9 cellular contexts compared by ENCODE assay signal in genomic region chr19:16366433-16367268, GRCh38. TPM values are rescaled to one million over a fixed set of nuclear protein-coding genes. Genes with fewer than 3 reads are reported as not detected.
DNase-seq lines count a peak whose midpoint lies in the region; ATAC-seq and TF ChIP-seq lines count a peak whose summit lies in the region.
"Had no signal": no experiment of that assay in that cellular context is flagged by ENCODE, and none has a peak within 500 bp of the region (broad histone marks: within the 10 kb centered on the region; RNA-seq: fewer than 3 reads in every experiment).

No MANE protein-coding gene starts in this region.

- H3K56ac ChIP-seq in H9 (ENCODE audit: insufficient read length, low read depth, low read length) = no peak overlapping the region

- H3K4me1 Mint-ChIP-seq in H9 = peaks cover 12 to 45% of the 10 kb centered on the region in 2 experiments

- H3K18ac ChIP-seq in H9 (ENCODE audit: insufficient read length, low read depth, low read length) = no peak overlapping the region

- no peak overlapping the region for H3K4me3 ChIP-seq in right cardiac atrium (ENCODE audit: low read length)
- H3K4me3 ChIP-seq in MG63 = no peak overlapping the region

- H4K5ac ChIP-seq in H9 (ENCODE audit: insufficient read length, low read depth, low read length) = no peak overlapping the region

- no peak overlapping the region for H3T11ph ChIP-seq in H9 (ENCODE audit: low read length)

- no peak overlapping the region for H3K27ac ChIP-seq in H9 (ENCODE audit: insufficient read length, low read depth, low read length)
- H3K27ac ChIP-seq in right cardiac atrium (ENCODE audit: low read length) = no peak overlapping the region

- no peak for TF ChIP-seq CTCF in H9 (conservative IDR thresholded peaks at IDR 0.05)

- H3K9me3 ChIP-seq in H9 (ENCODE audit: control insufficient read depth, low read depth, low read length) (no peaks in the 10 kb centered on the region), right cardiac atrium (ENCODE audit: control insufficient read depth, low read length) (no peaks in the 10 kb centered on the region), MG63 (no peaks in the 10 kb centered on the region)

- H3K79me1 ChIP-seq in H9 (ENCODE audit: insufficient read depth, low read depth, low read length, poor library complexity, severe bottlenecking) = no peaks in the 10 kb centered on the region

- no peak overlapping the region for H3K9ac ChIP-seq in H9 (ENCODE audit: extremely low read depth, insufficient read length, low read length)

- peak; percentile 37 for DNase-seq in GDM1 (lab: John Stamatoyannopoulos, UW)
- DNase-seq in H9 = no peak
- peak; percentile 29 for DNase-seq in T follicular helper cell (ENCODE audit: low read depth)
- DNase-seq in right cardiac atrium = peak in 2 of 3 donors; percentile 51 to 67
- DNase-seq in MG63 = no peak
- DNase-seq in HT-29 (ENCODE audit: low spot score) = no peak
- no peak for DNase-seq in posterior vena cava (ENCODE audit: low spot score)

- ATAC-seq in right cardiac atrium (no peak), HG02571 (IDR thresholded peaks at IDR 0.05; ENCODE audit: unreplicated experiment) (no peak)

- intact Hi-C loops in right cardiac atrium (cut with DNase I) = no loop called here
- intact Hi-C loops in posterior vena cava (cut with DNase I) = no loop called here

- peaks cover 10% of the 10 kb centered on the region for H3K36me3 ChIP-seq in MG63

- H3K9me3 Mint-ChIP-seq in H9 = no peaks in the 10 kb centered on the region
- H3K9me3 Mint-ChIP-seq: neural crest cell had no signal

- no peak overlapping the region for H3K4me2 ChIP-seq in H9 (ENCODE audit: insufficient read depth, insufficient read length, low read length)

- no peaks in the 10 kb centered on the region for H3K27me3 Mint-ChIP-seq in H9 (ENCODE audit: low read depth)

- no peak overlapping the region for H2BK15ac ChIP-seq in H9 (ENCODE audit: low read depth, low read length)

- no peak overlapping the region for H3K4me3 Mint-ChIP-seq in H9
- H3K4me3 Mint-ChIP-seq: neural crest cell had no signal

- no peaks in the 10 kb centered on the region for H3K4me1 ChIP-seq in H9 (ENCODE audit: insufficient read depth, low read length)
- H3K4me1 ChIP-seq in right cardiac atrium (ENCODE audit: control insufficient read depth, insufficient read depth, low read length) = no peaks in the 10 kb centered on the region

- H2BK120ac ChIP-seq in H9 (ENCODE audit: low read depth, low read length, poor library complexity, severe bottlenecking) = no peak overlapping the region

- H2BK5ac ChIP-seq in H9 (ENCODE audit: insufficient read length, low read length) = no peak overlapping the region

- H2BK20ac ChIP-seq in H9 (ENCODE audit: low read depth, low read length, poor library complexity, severe bottlenecking) = no peak overlapping the region

- peak overlapping the region; percentile 47 to 91 (median 60); a peak in 5 of 7 replicates for H3K27ac Mint-ChIP-seq in H9

- H2AK5ac ChIP-seq in H9 (ENCODE audit: insufficient read length, low read length) = no peak overlapping the region

- no peak overlapping the region for H2AFZ ChIP-seq in H9 (ENCODE audit: low read length)

- peaks cover 5 to 7% (median 5%) of the 10 kb centered on the region in 3 experiments; a peak in 3 of 7 replicates for H3K36me3 Mint-ChIP-seq in H9 (ENCODE audit: insufficient read depth in 1 of 3, low read depth in 3 of 3)

- no peak overlapping the region for H3K4ac ChIP-seq in H9 (ENCODE audit: low read depth, low read length)

- H4K8ac ChIP-seq in H9 (replicated peaks; ENCODE audit: insufficient read length, low read depth, low read length) = no peak overlapping the region

- H3K23ac ChIP-seq in H9 (ENCODE audit: insufficient read length, low read depth, low read length) = no peak overlapping the region

- no peak overlapping the region for H4K91ac ChIP-seq in H9 (ENCODE audit: insufficient read length, low read depth, low read length)

- no peak overlapping the region for H3K14ac ChIP-seq in H9 (ENCODE audit: insufficient read depth, low read length)

- no peak overlapping the region for H2BK12ac ChIP-seq in H9 (ENCODE audit: insufficient read length, low read depth, low read length)

- H3K23me2 ChIP-seq in H9 (ENCODE audit: insufficient read length, low read depth, low read length, poor library complexity, severe bottlenecking) = no peaks in the 10 kb centered on the region

- H3K27me3 ChIP-seq in H9 (ENCODE audit: insufficient read depth, low read length) (no peaks in the 10 kb centered on the region), right cardiac atrium (ENCODE audit: control insufficient read depth, insufficient read depth) (no peaks in the 10 kb centered on the region), MG63 (no peaks in the 10 kb centered on the region)

- H3K79me2 ChIP-seq in H9 (ENCODE audit: insufficient read depth, low read length) = no peaks in the 10 kb centered on the region

- no peaks in the 10 kb centered on the region for H4K20me1 ChIP-seq in H9 (ENCODE audit: control insufficient read depth, insufficient read depth, insufficient read length)

- no CpG with 5 or more reads among the region's 26 CpGs for WGBS in H9 (ENCODE audit: extremely low coverage, insufficient read length, low lambda C conversion rate)
- WGBS in right cardiac atrium = 73% methylated on average over 26 of the region's 26 CpGs

RNA-seq across cellular contexts. Expression of gene KLF2, which starts 42.0 kb away (rescaled TPM):
- total RNA-seq in H9 (2021) = 0.24 and 0.33 TPM in 2 replicates
- total RNA-seq in right cardiac atrium = 10 to 100 TPM; 53.3 to 73.5 (median 68.1) TPM
- 30.9 TPM for polyA plus RNA-seq in right cardiac atrium
- total RNA-seq in MG63 (2014; rRNA removed; shearing (Covaris generic); ENCODE audit: low replicate concordance) = 4.4 and 6.3 TPM in 2 replicates
- 3.5 and 5.9 TPM in 2 replicates for total RNA-seq in HT-29 (2014; rRNA removed; shearing (Covaris generic))
- 100 to 1,000 TPM in 1 of 2 donors, 10 to 100 TPM in 1; 97.8 to 208 TPM for total RNA-seq in posterior vena cava

Comparison
In these comparisons a context has a peak if more than half of its experiments do, and no peak if none do; other contexts are left out.
1. DNase-seq: peak in GDM1 (single experiment), T follicular helper cell (single experiment) and right cardiac atrium (2 of 3); none in H9 (single experiment), MG63 (single experiment), HT-29 (single experiment) and posterior vena cava (single experiment).